In the genomic region with DNA sequence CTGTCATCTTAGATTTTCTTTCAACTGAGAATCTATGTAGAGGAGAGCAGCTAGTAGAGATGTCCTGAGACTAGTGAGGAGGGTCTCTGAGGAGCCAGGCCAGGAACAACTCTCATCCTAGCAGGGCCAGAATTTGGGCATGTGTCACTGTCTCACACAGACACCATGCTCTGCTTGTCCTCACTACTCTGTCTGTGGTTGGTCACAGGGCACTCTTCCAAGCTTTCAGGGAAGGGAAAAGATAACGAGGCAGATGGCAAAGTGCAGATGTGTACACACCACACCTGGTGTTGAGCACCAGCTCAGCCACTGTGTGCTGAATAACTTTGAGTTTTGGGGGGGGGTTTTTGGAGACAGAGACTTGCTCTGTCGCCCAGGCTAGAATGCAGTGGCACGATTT, we compare ENCODE assay signal across 14 cellular contexts. TPM values are rescaled to one million over a fixed set of nuclear protein-coding genes. Genes with fewer than 3 reads are reported as not detected.
DNase-seq lines count a peak whose midpoint lies in the region; ATAC-seq, FAIRE-seq and TF ChIP-seq lines count a peak whose summit lies in the region.
"Had no signal": no experiment of that assay in that cellular context is flagged by ENCODE, and none has a peak within 500 bp of the region (broad histone marks: within the 10 kb centered on the region; RNA-seq: fewer than 3 reads in every experiment).

No MANE protein-coding gene starts in this region.

- H3K27me3 ChIP-seq in esophagus muscularis mucosa, result no peaks in the 10 kb centered on the region
- no peaks in the 10 kb centered on the region for H3K27me3 ChIP-seq in skeletal muscle tissue (ENCODE audit: control insufficient read depth in 3 of 3, insufficient read depth in 3 of 3, low read length in 3 of 3)

- no peak overlapping the region for H3K4me3 ChIP-seq in esophagus muscularis mucosa
- H3K4me3 ChIP-seq in skeletal muscle tissue (ENCODE audit: low read length in 3 of 3), result peak overlapping the region in 2 of 3 donors; percentile 7 to 17

- TF ChIP-seq CTCF in esophagus muscularis mucosa (IDR thresholded peaks at IDR 0.05) (no peak), D721Med (IDR thresholded peaks at IDR 0.05; ENCODE audit: insufficient read depth, missing control alignments) (no peak)

- intact Hi-C loops in esophagus muscularis mucosa (cut with DNase I), result loop anchor here (5.0 kb wide), 1 partner anchor 76 kb away; no protein-coding TSS in a partner anchor

- no peak for FAIRE-seq in D721Med (lab: Jason Lieb, UNC)

- H3K36me3 ChIP-seq in esophagus muscularis mucosa, result no peaks in the 10 kb centered on the region
- no peaks in the 10 kb centered on the region for H3K36me3 ChIP-seq in skeletal muscle tissue (ENCODE audit: control insufficient read depth in 3 of 3, insufficient read depth in 3 of 3, low read length in 3 of 3)

- ATAC-seq in HG02840 (IDR thresholded peaks at IDR 0.05; ENCODE audit: low FRiP score, unreplicated experiment), result no peak
- ATAC-seq: activated T-cell treated with anti-CD3 and anti-CD28 coated beads, Interleukin-2, amount 50 U/mL, for 72 hours had no signal

- TF ChIP-seq POLR2A in esophagus muscularis mucosa (IDR thresholded peaks at IDR 0.05; ENCODE audit: low read depth), result no peak

- no peaks in the 10 kb centered on the region for H3K9me3 ChIP-seq in esophagus muscularis mucosa
- H3K9me3 ChIP-seq in skeletal muscle tissue (ENCODE audit: control insufficient read depth in 3 of 3, low read length in 3 of 3), result no peaks in the 10 kb centered on the region

- H3K27ac ChIP-seq in esophagus muscularis mucosa (replicated peaks in 1 of 4) (peak overlapping the region; percentile 89 to 97 (median 94)), skeletal muscle tissue (ENCODE audit: low read depth, low read length) (no peak overlapping the region)

- H3K4me1 ChIP-seq in esophagus muscularis mucosa, result peaks cover 32 to 49% (median 44%) of the 10 kb centered on the region in 4 donors
- H3K4me1 ChIP-seq in skeletal muscle tissue (ENCODE audit: control insufficient read depth in 3 of 3, insufficient read depth in 3 of 3, low read length in 3 of 3), result peaks cover 16 to 24% (median 22%) of the 10 kb centered on the region in 3 donors

- no peak for TF ChIP-seq EP300 in esophagus muscularis mucosa (IDR thresholded peaks at IDR 0.05)

- H3K9ac ChIP-seq in skeletal muscle tissue (ENCODE audit: low read depth in 1 of 3, low read length in 3 of 3), result peak overlapping the region in 1 of 3 donors; percentile 47

- WGBS in esophagus muscularis mucosa, result 86% methylated on average over 3 of the region's 3 CpGs

- DNase-seq in EH (ENCODE audit: low read depth) (peak; percentile 15), NCI-H1105 treated with DMSO at 0.1 percent for 48 hours (lab: John Stamatoyannopoulos, UW) (peak; percentile 20), esophagus muscularis mucosa (ENCODE audit: extremely low spot score) (no peak), D721Med (ENCODE audit: insufficient read length, low spot score) (no peak), T-helper 9 cell (no peak), COLO829 (ENCODE audit: low spot score) (no peak)
- DNase-seq: activated CD4-positive, alpha-beta T cell treated with anti-CD3 and anti-CD28 coated beads, Interleukin-2, amount 10 ng/mL, durations not matched to agents 7 days and 5 days; activated T-cell treated with anti-CD3 and anti-CD28 coated beads, Interleukin-2, amount 50 U/mL, for 72 hours; DND-41; mesenchymal stem cell; NCI-H524 treated with DMSO at 0.1 percent for 48 hours; occipital lobe had no signal

RNA-seq across cellular contexts. Expression of a gene that starts 2.5 kb away (rescaled TPM):
- total RNA-seq in esophagus muscularis mucosa (10 to 100 TPM; 36.4 to 81.8 (median 64.9) TPM), skeletal muscle tissue (56.9 TPM)
- total RNA-seq: activated CD4-positive, alpha-beta T cell treated with anti-CD3 and anti-CD28 coated beads, Interleukin-2, amount 10 ng/mL, durations not matched to agents 7 days and 5 days; activated T-cell treated with anti-CD3 and anti-CD28 coated beads, Interleukin-2, amount 50 U/mL, for 72 hours had no signal

Comparison
In these comparisons a context has a peak if more than half of its experiments do, and no peak if none do; other contexts are left out.
1. DNase-seq: peak in EH (single experiment) and NCI-H1105 treated with DMSO at 0.1 percent for 48 hours (single experiment); none in esophagus muscularis mucosa (single experiment), D721Med (single experiment), T-helper 9 cell (single experiment) and COLO829 (single experiment).
2. H3K4me3 ChIP-seq: peak in skeletal muscle tissue (2 of 3); none in esophagus muscularis mucosa (0 of 4).